ENCODE assay signal across 8 cellular contexts in the genomic region with DNA sequence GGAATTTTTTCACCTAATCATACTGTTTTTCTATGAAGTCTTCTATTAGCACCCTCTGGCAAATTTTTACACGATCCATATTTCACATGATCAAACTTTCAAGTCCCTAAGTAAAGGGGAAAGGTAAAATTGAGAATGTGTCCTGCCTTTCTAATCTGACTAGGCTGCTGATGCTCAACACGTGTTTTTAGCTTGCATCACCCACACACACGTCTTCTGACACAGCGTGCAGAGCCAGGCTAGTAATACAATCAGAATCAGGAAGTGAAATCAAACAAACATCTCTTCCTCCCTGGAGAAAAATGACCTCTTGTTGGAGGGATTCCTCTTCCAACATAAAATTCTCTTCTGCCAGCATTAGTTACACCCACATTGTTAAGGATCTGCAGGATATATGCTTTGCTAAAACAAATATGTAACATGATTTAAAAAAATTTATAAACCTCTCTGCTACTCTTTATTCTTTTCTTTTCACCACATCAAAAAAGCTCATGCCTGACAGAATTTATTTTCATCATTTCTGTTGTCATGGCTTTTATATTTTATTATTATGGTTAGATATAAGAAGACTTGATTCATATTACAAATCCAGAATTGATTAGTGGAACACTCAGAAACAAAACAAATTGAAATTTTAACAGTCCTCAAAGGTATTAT.
DNase-seq lines count a peak whose midpoint lies in the region; ATAC-seq, FAIRE-seq and TF ChIP-seq lines count a peak whose summit lies in the region.

No MANE protein-coding gene starts in this region.

- ATAC-seq in GM19463 (IDR thresholded peaks at IDR 0.05; ENCODE audit: unreplicated experiment) = peak; percentile 66
- ATAC-seq in activated T-cell treated with anti-CD3 and anti-CD28 coated beads, Interleukin-2, amount 50 U/mL, for 72 hours (replicated peaks in 1 of 2) = peak; percentile 59 to 65
- peak; percentile 89 for ATAC-seq in Right ventricle myocardium superior (ENCODE audit: poor library complexity)
- ATAC-seq in GM18907 (IDR thresholded peaks at IDR 0.05; ENCODE audit: unreplicated experiment) = no peak
- ATAC-seq in GM19328 (IDR thresholded peaks at IDR 0.05; ENCODE audit: unreplicated experiment) = no peak

- CTCF ChIA-PET in AG04450 (lab: Charles Lee) = interaction anchor here (0.5 to 1.3 kb wide), 2 partner anchors 120 to 241 kb away, joined by 3 to 4 read pairs; no protein-coding TSS in a partner anchor

- WGBS in small intestine, 3 donors = 25 to 40% (median 40%) methylated on average over 4 of the region's 4 CpGs

- POLR2A ChIA-PET in AG04450 (lab: Yijun Ruan, JAX) = interaction anchor here (2.1 kb wide), 1 partner anchor 124 kb away, joined by 7 read pairs; no protein-coding TSS in a partner anchor

- peak overlapping the region; percentile 63 for H3K27ac ChIP-seq in AG04450 (ENCODE audit: low read depth, low read length)
- H3K27ac ChIP-seq in small intestine (ENCODE audit: low read depth in 1 of 2, low read length in 1 of 2) = no peak overlapping the region

- peak; percentile 84 for DNase-seq in AG04450 (ENCODE audit: low read depth, low spot score)
- DNase-seq in NB4 (ENCODE audit: low read depth) = peak; percentile 84
- DNase-seq in activated T-cell treated with anti-CD3 and anti-CD28 coated beads, Interleukin-2, amount 50 U/mL, for 72 hours = peak; percentile 39 to 46
- peak; percentile 53 for DNase-seq in Right ventricle myocardium superior
- DNase-seq in small intestine = peak; percentile 9

- TF ChIP-seq CTCF in AG04450 (IDR thresholded peaks at IDR 0.05; ENCODE audit: low read depth, low read length) (no peak), NB4 (IDR thresholded peaks at IDR 0.05; ENCODE audit: low read depth, low read length) (no peak)

- peak overlapping the region; percentile 41 to 62 for H3K4me3 Mint-ChIP-seq in activated T-cell treated with anti-CD3 and anti-CD28 coated beads, Interleukin-2, amount 50 U/mL, for 72 hours

- H3K27me3 ChIP-seq in AG04450 (ENCODE audit: control insufficient read depth, insufficient read depth, low read length) = no peaks in the 10 kb centered on the region
- H3K27me3 ChIP-seq in small intestine (ENCODE audit: control insufficient read depth in 2 of 2, insufficient read depth in 2 of 2, low read length in 2 of 2) = no peaks in the 10 kb centered on the region

- no peak overlapping the region for H3K4me3 ChIP-seq in AG04450 (ENCODE audit: low read depth, low read length)
- H3K4me3 ChIP-seq in NB4 (ENCODE audit: low read depth, low read length) = no peak overlapping the region
- H3K4me3 ChIP-seq in small intestine (ENCODE audit: low read depth in 1 of 2, low read length in 2 of 2) = no peak overlapping the region

- H3K4me1 ChIP-seq in small intestine (ENCODE audit: control insufficient read depth in 2 of 2, insufficient read depth in 1 of 2, low read depth in 1 of 2, low read length in 1 of 2) = no peaks in the 10 kb centered on the region

- H3K9me3 Mint-ChIP-seq in activated T-cell treated with anti-CD3 and anti-CD28 coated beads, Interleukin-2, amount 50 U/mL, for 72 hours = no peaks in the 10 kb centered on the region

- FAIRE-seq in small intestine (lab: Jason Lieb, UNC) = no peak

- no peaks in the 10 kb centered on the region for H3K27me3 Mint-ChIP-seq in activated T-cell treated with anti-CD3 and anti-CD28 coated beads, Interleukin-2, amount 50 U/mL, for 72 hours (ENCODE audit: low read depth)

- H3K36me3 ChIP-seq in small intestine (ENCODE audit: control insufficient read depth in 2 of 2, insufficient read depth in 2 of 2, low read length in 2 of 2) = no peaks in the 10 kb centered on the region

- H3K9me3 ChIP-seq in AG04450 (ENCODE audit: control insufficient read depth, insufficient read depth, low read length) = peaks cover 5% of the 10 kb centered on the region
- H3K9me3 ChIP-seq in small intestine (ENCODE audit: control insufficient read depth, low read depth) = no peaks in the 10 kb centered on the region

- H3K36me3 Mint-ChIP-seq in activated T-cell treated with anti-CD3 and anti-CD28 coated beads, Interleukin-2, amount 50 U/mL, for 72 hours (ENCODE audit: insufficient read depth in 2 of 2) = no peaks in the 10 kb centered on the region

- H3K27ac Mint-ChIP-seq in activated T-cell treated with anti-CD3 and anti-CD28 coated beads, Interleukin-2, amount 50 U/mL, for 72 hours = peak overlapping the region; percentile 38

- H3K4me1 Mint-ChIP-seq in activated T-cell treated with anti-CD3 and anti-CD28 coated beads, Interleukin-2, amount 50 U/mL, for 72 hours (ENCODE audit: low read depth) = peaks cover 40% of the 10 kb centered on the region

- TF ChIP-seq POLR2A in NB4 (IDR thresholded peaks at IDR 0.05; ENCODE audit: extremely low read depth, insufficient read length) = no peak

- intact Hi-C loops in Right ventricle myocardium superior (cut with DNase I) = loop anchor here (10.0 kb wide), 1 partner anchor 240 kb away; no protein-coding TSS in a partner anchor

Comparison
In these comparisons a context has a peak if more than half of its experiments do, and no peak if none do; other contexts are left out.
1. DNase-seq: peak in every context shown above with its lines; median percentile 84 in AG04450; 84 in NB4; 53 in Right ventricle myocardium superior; 42 in activated T-cell treated with anti-CD3 and anti-CD28 coated beads, Interleukin-2, amount 50 U/mL, for 72 hours; 9 in small intestine.
2. ATAC-seq: peak in GM19463 (single experiment), activated T-cell treated with anti-CD3 and anti-CD28 coated beads, Interleukin-2, amount 50 U/mL, for 72 hours (2 of 2) and Right ventricle myocardium superior (single experiment); none in GM18907 (single experiment) and GM19328 (single experiment).